Comparison of ENCODE assay signal across 9 cellular contexts in the genomic region with DNA sequence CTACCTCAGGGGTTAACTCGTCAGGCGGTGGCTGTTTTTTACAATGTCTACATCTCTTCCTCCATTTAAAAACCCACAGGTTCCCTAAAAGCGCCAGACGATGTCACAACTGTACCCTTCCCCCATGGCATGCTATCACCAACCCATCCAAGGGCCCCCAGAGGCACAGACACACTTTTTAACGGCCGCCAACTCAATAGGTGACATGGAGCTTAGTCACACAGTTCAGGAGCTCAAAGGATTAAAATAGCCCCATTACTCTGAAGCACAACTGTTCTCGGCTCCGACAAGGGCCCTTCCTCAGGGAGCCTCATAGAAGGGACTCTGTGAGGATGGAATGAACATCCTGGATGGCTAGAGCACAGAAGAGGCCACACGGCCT. TPM values are rescaled to one million over a fixed set of nuclear protein-coding genes. Genes with fewer than 3 reads are reported as not detected.
DNase-seq lines count a peak whose midpoint lies in the region; ATAC-seq, FAIRE-seq and TF ChIP-seq lines count a peak whose summit lies in the region.
"Had no signal": no experiment of that assay in that cellular context is flagged by ENCODE, and none has a peak within 500 bp of the region (broad histone marks: within the 10 kb centered on the region; RNA-seq: fewer than 3 reads in every experiment).

No MANE protein-coding gene starts in this region.

- ATAC-seq in esophagus mucosa, result peak; percentile 42
- no peak for ATAC-seq in GM18505 (IDR thresholded peaks at IDR 0.05; ENCODE audit: unreplicated experiment)
- ATAC-seq: T-cell had no signal

- TF ChIP-seq POLR2A in erythroblast (IDR thresholded peaks at IDR 0.05; ENCODE audit: low read length), result no peak
- TF ChIP-seq POLR2A in GM18505 (IDR thresholded peaks at IDR 0.05; ENCODE audit: borderline replicate concordance, extremely low read depth, insufficient read depth, insufficient read length), result no peak

- peak; percentile 31 for FAIRE-seq in GM18507 (lab: Jason Lieb, UNC)

- DNase-seq in Ammon's horn (ENCODE audit: low spot score) (peak; percentile 32), GM18507 (ENCODE audit: extremely low spot score, insufficient read length, low read depth) (no peak), NOMO-1 treated with DMSO at 0.1 percent for 48 hours (lab: John Stamatoyannopoulos, UW; ENCODE audit: unreplicated experiment) (peak; percentile 99), NCI-H1092 treated with DMSO at 0.1 percent for 48 hours (lab: John Stamatoyannopoulos, UW) (no peak), erythroblast (lab: John Stamatoyannopoulos, UW) (no peak), DMS 273 treated with DMSO at 0.1 percent for 48 hours (lab: John Stamatoyannopoulos, UW) (no peak)
- DNase-seq: T-cell had no signal

RNA-seq across cellular contexts. Expression of a gene that starts 12.4 kb away (rescaled TPM):
- total RNA-seq in esophagus mucosa, result 3.1 TPM

Comparison
In these comparisons a context has a peak if more than half of its experiments do, and no peak if none do; other contexts are left out.
1. DNase-seq: peak in Ammon's horn (single experiment) and NOMO-1 treated with DMSO at 0.1 percent for 48 hours (single experiment); none in GM18507 (single experiment), NCI-H1092 treated with DMSO at 0.1 percent for 48 hours (single experiment), erythroblast (0 of 2) and DMS 273 treated with DMSO at 0.1 percent for 48 hours (single experiment).